In the genomic region with DNA sequence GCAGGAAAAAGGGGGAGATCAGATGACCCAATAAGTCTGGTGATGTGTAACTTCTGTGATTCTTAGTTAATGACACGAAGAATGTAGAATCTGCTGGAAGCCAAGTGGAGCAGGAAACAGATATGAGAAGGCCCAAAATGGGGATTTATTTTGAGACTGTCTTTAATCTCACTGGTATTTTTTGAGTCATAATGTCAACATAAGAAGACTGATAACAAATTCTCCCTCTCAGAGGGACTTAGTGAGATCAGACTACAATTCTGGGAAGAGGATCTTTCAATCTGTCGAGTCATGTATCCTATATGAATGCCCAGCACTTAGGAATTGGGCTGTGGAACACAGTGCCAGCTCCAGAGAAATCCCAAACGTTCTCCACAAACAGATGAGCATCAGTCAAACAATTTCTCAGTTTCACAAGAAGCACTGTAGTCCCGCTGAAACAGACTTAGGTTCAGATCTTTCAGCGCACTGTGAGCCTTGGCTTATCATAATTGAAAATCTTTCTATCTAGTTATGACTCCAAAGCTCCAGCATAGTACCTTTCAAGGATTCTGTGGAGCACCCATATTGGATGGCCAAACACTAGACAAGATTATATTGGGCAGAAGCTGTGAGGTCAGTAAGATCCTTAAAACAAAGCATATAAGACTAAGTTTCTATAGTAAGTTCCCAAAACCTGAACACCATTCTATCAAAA, we compare ENCODE assay signal across 14 cellular contexts.
DNase-seq lines count a peak whose midpoint lies in the region; ATAC-seq and TF ChIP-seq lines count a peak whose summit lies in the region.
"Had no signal": no experiment of that assay in that cellular context is flagged by ENCODE, and none has a peak within 500 bp of the region (broad histone marks: within the 10 kb centered on the region; RNA-seq: fewer than 3 reads in every experiment).

No MANE protein-coding gene starts in this region.

- no peaks in the 10 kb centered on the region for H3K9me3 ChIP-seq in SK-N-SH

- H3K27ac ChIP-seq in SK-N-SH (ENCODE audit: low read depth in 2 of 2, low read length in 1 of 2) = peak overlapping the region; percentile 53 to 98; a peak in 3 of 4 replicates

- no peak for TF ChIP-seq RAD21 in SK-N-SH (IDR thresholded peaks at IDR 0.05; ENCODE audit: low read length)

- H3K4me1 ChIP-seq in SK-N-SH (ENCODE audit: control insufficient read depth in 1 of 2, insufficient read depth in 2 of 2, low read depth in 1 of 2, low read length in 1 of 2) = peaks cover 0 to 27% of the 10 kb centered on the region in 2 experiments; a peak in 2 of 4 replicates

- TF ChIP-seq CTCF in SK-N-SH (IDR thresholded peaks at IDR 0.05) = no peak

- peak overlapping the region; percentile 58 for H3K9ac ChIP-seq in SK-N-SH

- ATAC-seq in GM21619 (IDR thresholded peaks at IDR 0.05; ENCODE audit: unreplicated experiment) = no peak
- ATAC-seq: CD8-positive, alpha-beta T cell; naive thymus-derived CD8-positive, alpha-beta T cell had no signal

- POLR2A ChIA-PET in SK-N-SH (lab: Yijun Ruan, JAX) = no interaction called here

- H3K9me2 ChIP-seq in SK-N-SH = no peaks in the 10 kb centered on the region

- H3K36me3 ChIP-seq in SK-N-SH (replicated peaks in 1 of 2; ENCODE audit: control insufficient read depth in 1 of 2, insufficient read depth in 2 of 2, low read length in 1 of 2) = no peaks in the 10 kb centered on the region

- peak overlapping the region; percentile 45 for H3K4me2 ChIP-seq in SK-N-SH

- H3K27me3 ChIP-seq in SK-N-SH (ENCODE audit: insufficient read depth) = no peaks in the 10 kb centered on the region

- H4K20me1 ChIP-seq in SK-N-SH (ENCODE audit: insufficient read depth) = no peaks in the 10 kb centered on the region

- DNase-seq in ELR (ENCODE audit: low read depth) = peak; percentile 41
- no peak for DNase-seq in SK-N-SH
- peak; percentile 36 for DNase-seq in fibroblast of the conjunctiva (ENCODE audit: low read depth)
- DNase-seq in renal cortical epithelial cell (ENCODE audit: low read depth) = peak; percentile 6
- DNase-seq in NOMO-1 treated with DMSO at 0.1 percent for 48 hours (lab: John Stamatoyannopoulos, UW; ENCODE audit: unreplicated experiment) = no peak
- no peak for DNase-seq in occipital lobe (lab: John Stamatoyannopoulos, UW)
- DNase-seq: activated naive CD4-positive, alpha-beta T cell treated with Interleukin-2 at 50 U/mL for 16 hours; CD8-positive, alpha-beta T cell; immature natural killer cell; KG1; naive thymus-derived CD8-positive, alpha-beta T cell; NCI-H187; SHP77 treated with DMSO at 0.1 percent for 48 hours had no signal

- peak overlapping the region; percentile 72 for H2AFZ ChIP-seq in SK-N-SH (ENCODE audit: low read depth)

- WGBS in SK-N-SH (ENCODE audit: low lambda C conversion rate) = 12% methylated on average over 5 of the region's 5 CpGs

- peaks cover 25% of the 10 kb centered on the region for H3F3A ChIP-seq in SK-N-SH (replicated peaks; ENCODE audit: insufficient read depth)

- H3K79me2 ChIP-seq in SK-N-SH (ENCODE audit: insufficient read depth) = no peaks in the 10 kb centered on the region

- CTCF ChIA-PET in SK-N-SH (lab: Yijun Ruan, JAX) = interaction anchor here (0.7 kb wide), 1 partner anchor 9 kb away, joined by 4 read pairs; no protein-coding TSS in a partner anchor

- peak in 1 of 2 experiments; percentile 82; a peak in 2 of 4 replicates for TF ChIP-seq EP300 in SK-N-SH (IDR thresholded peaks at IDR 0.05; ENCODE audit: borderline replicate concordance in 1 of 2, low read depth in 1 of 2, low read length in 1 of 2)

- peak overlapping the region in 1 of 2 experiments; percentile 21; a peak in 1 of 4 replicates for H3K4me3 ChIP-seq in SK-N-SH (ENCODE audit: low read depth in 2 of 2, low read length in 1 of 2)

TF ChIP-seq in SK-N-SH, 30 proteins besides CTCF, POLR2A, EP300 and RAD21:
- TF ChIP-seq FOSL2 (IDR thresholded peaks at IDR 0.05; ENCODE audit: borderline replicate concordance, low read depth) = peak; percentile 58; the same call in 1 of the 2 replicates
- TF ChIP-seq, protein P1, sequence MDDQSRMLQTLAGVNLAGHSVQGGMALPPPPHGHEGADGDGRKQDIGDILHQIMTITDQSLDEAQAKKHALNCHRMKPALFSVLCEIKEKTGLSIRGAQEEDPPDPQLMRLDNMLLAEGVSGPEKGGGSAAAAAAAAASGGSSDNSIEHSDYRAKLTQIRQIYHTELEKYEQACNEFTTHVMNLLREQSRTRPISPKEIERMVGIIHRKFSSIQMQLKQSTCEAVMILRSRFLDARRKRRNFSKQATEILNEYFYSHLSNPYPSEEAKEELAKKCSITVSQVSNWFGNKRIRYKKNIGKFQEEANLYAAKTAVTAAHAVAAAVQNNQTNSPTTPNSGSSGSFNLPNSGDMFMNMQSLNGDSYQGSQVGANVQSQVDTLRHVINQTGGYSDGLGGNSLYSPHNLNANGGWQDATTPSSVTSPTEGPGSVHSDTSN (IDR thresholded peaks at IDR 0.05) = peak; percentile 67
- TF ChIP-seq, protein P2, sequence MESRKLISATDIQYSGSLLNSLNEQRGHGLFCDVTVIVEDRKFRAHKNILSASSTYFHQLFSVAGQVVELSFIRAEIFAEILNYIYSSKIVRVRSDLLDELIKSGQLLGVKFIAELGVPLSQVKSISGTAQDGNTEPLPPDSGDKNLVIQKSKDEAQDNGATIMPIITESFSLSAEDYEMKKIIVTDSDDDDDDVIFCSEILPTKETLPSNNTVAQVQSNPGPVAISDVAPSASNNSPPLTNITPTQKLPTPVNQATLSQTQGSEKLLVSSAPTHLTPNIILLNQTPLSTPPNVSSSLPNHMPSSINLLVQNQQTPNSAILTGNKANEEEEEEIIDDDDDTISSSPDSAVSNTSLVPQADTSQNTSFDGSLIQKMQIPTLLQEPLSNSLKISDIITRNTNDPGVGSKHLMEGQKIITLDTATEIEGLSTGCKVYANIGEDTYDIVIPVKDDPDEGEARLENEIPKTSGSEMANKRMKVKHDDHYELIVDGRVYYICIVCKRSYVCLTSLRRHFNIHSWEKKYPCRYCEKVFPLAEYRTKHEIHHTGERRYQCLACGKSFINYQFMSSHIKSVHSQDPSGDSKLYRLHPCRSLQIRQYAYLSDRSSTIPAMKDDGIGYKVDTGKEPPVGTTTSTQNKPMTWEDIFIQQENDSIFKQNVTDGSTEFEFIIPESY (IDR thresholded peaks at IDR 0.05; ENCODE audit: borderline replicate concordance, low read depth) = no peak
- TF ChIP-seq NFIC (IDR thresholded peaks at IDR 0.05; ENCODE audit: borderline replicate concordance) = peak; percentile 43; the same call in 1 of the 2 replicates
- TF ChIP-seq TCF12 (IDR thresholded peaks at IDR 0.05) = peak; percentile 73
- peak; percentile 37; the same call in 1 of the 2 replicates for TF ChIP-seq RXRA (IDR thresholded peaks at IDR 0.05; ENCODE audit: borderline replicate concordance, low read depth)
- TF ChIP-seq, protein P3, sequence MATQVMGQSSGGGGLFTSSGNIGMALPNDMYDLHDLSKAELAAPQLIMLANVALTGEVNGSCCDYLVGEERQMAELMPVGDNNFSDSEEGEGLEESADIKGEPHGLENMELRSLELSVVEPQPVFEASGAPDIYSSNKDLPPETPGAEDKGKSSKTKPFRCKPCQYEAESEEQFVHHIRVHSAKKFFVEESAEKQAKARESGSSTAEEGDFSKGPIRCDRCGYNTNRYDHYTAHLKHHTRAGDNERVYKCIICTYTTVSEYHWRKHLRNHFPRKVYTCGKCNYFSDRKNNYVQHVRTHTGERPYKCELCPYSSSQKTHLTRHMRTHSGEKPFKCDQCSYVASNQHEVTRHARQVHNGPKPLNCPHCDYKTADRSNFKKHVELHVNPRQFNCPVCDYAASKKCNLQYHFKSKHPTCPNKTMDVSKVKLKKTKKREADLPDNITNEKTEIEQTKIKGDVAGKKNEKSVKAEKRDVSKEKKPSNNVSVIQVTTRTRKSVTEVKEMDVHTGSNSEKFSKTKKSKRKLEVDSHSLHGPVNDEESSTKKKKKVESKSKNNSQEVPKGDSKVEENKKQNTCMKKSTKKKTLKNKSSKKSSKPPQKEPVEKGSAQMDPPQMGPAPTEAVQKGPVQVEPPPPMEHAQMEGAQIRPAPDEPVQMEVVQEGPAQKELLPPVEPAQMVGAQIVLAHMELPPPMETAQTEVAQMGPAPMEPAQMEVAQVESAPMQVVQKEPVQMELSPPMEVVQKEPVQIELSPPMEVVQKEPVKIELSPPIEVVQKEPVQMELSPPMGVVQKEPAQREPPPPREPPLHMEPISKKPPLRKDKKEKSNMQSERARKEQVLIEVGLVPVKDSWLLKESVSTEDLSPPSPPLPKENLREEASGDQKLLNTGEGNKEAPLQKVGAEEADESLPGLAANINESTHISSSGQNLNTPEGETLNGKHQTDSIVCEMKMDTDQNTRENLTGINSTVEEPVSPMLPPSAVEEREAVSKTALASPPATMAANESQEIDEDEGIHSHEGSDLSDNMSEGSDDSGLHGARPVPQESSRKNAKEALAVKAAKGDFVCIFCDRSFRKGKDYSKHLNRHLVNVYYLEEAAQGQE (IDR thresholded peaks at IDR 0.05; ENCODE audit: low read depth, low read length) = no peak
- peak; percentile 92 for TF ChIP-seq MEF2A (IDR thresholded peaks at IDR 0.05; ENCODE audit: borderline replicate concordance, low read depth)
- peak; percentile 53; the same call in 1 of the 2 replicates for TF ChIP-seq TEAD4 (IDR thresholded peaks at IDR 0.05; ENCODE audit: borderline replicate concordance, insufficient read depth)
- TF ChIP-seq JUND (IDR thresholded peaks at IDR 0.05) = peak; percentile 42; the same call in 1 of the 2 replicates
- peak; percentile 52; the same call in 1 of the 2 replicates for TF ChIP-seq FOXM1 (IDR thresholded peaks at IDR 0.05; ENCODE audit: low read depth)

Comparison
In these comparisons a context has a peak if more than half of its experiments do, and no peak if none do; other contexts are left out.
1. DNase-seq: peak in ELR (single experiment), fibroblast of the conjunctiva (single experiment) and renal cortical epithelial cell (single experiment); none in SK-N-SH (single experiment), NOMO-1 treated with DMSO at 0.1 percent for 48 hours (single experiment) and occipital lobe (single experiment).